In genomic region chr5:72598461-72599433, GRCh38 we compare ENCODE assay signal across 8 cellular contexts.
DNase-seq lines count a peak whose midpoint lies in the region; ATAC-seq and TF ChIP-seq lines count a peak whose summit lies in the region.

No MANE protein-coding gene starts in this region.

- H3K4me3 Mint-ChIP-seq in HFFc6 = no peak overlapping the region; the same call in 1 of the 2 replicates
- H3K4me3 Mint-ChIP-seq in naive thymus-derived CD8-positive, alpha-beta T cell = no peak overlapping the region

- H3K4me3 ChIP-seq in SJSA1 = no peak overlapping the region
- no peak overlapping the region for H3K4me3 ChIP-seq in fibroblast of villous mesenchyme (ENCODE audit: low read depth, low read length)
- H3K4me3 ChIP-seq in skin epidermis = no peak overlapping the region

- H3K27me3 Mint-ChIP-seq in HFFc6 (ENCODE audit: insufficient read depth) = no peaks in the 10 kb centered on the region
- peaks cover 0 to 9% (median 4%) of the 10 kb centered on the region in 5 donors for H3K27me3 Mint-ChIP-seq in naive thymus-derived CD8-positive, alpha-beta T cell

- H3K27me3 ChIP-seq in SJSA1 (replicated peaks) = no peaks in the 10 kb centered on the region

- 0 out of 2 replicates have a peak, but pooled peaks cover 5% of the 10 kb centered on the region for H3K9me3 ChIP-seq in SJSA1 (replicated peaks)

- POLR2A ChIA-PET in naive thymus-derived CD8-positive, alpha-beta T cell (lab: Charles Lee) = no interaction called here

- H3K4me1 ChIP-seq in SJSA1 (replicated peaks) = peaks cover 65% of the 10 kb centered on the region

- H3K36me3 ChIP-seq in SJSA1 = no peaks in the 10 kb centered on the region

- peaks cover 16% of the 10 kb centered on the region for H3K36me3 Mint-ChIP-seq in HFFc6 (ENCODE audit: low read depth)
- no peaks in the 10 kb centered on the region for H3K36me3 Mint-ChIP-seq in naive thymus-derived CD8-positive, alpha-beta T cell

- peak overlapping the region; percentile 80 for H3K27ac ChIP-seq in SJSA1
- H3K27ac ChIP-seq in skin epidermis = peak overlapping the region in 11 of 21 experiments; percentile 13 to 78 (median 55)

- no peak for ATAC-seq in GM21381 (IDR thresholded peaks at IDR 0.05; ENCODE audit: unreplicated experiment)
- no peak for ATAC-seq in naive thymus-derived CD8-positive, alpha-beta T cell

- H3K27ac Mint-ChIP-seq in HFFc6 = no peak overlapping the region
- peak overlapping the region in 3 of 10 donors; percentile 22 to 54 (median 51) for H3K27ac Mint-ChIP-seq in naive thymus-derived CD8-positive, alpha-beta T cell

- no peak for TF ChIP-seq CTCF in HFFc6 (IDR thresholded peaks at IDR 0.05)
- TF ChIP-seq CTCF in fibroblast of villous mesenchyme (IDR thresholded peaks at IDR 0.05; ENCODE audit: insufficient read depth, low read depth, low read length) = no peak

- H3K9me3 Mint-ChIP-seq in HFFc6 = peaks cover 12% of the 10 kb centered on the region
- H3K9me3 Mint-ChIP-seq in naive thymus-derived CD8-positive, alpha-beta T cell = no peaks in the 10 kb centered on the region

- H3K4me1 Mint-ChIP-seq in HFFc6 (ENCODE audit: low read depth) = no peaks in the 10 kb centered on the region; the same call in 1 of the 2 replicates
- peaks cover 0 to 10% (median 0%) of the 10 kb centered on the region in 4 donors for H3K4me1 Mint-ChIP-seq in naive thymus-derived CD8-positive, alpha-beta T cell

- DNase-seq in HFFc6 (peak; percentile 44), SJSA1 (ENCODE audit: low read depth in 1 of 2, low spot score in 2 of 2) (peak in 1 of 2 experiments; percentile 20), fibroblast of villous mesenchyme (ENCODE audit: low read depth) (peak; percentile 93), COLO829 (ENCODE audit: low spot score) (no peak)
- no peak for DNase-seq in stimulated activated CD4-positive, alpha-beta T cell treated with anti-CD3 and anti-CD28 coated beads, Interleukin-15, amount 100 ng/mL, for 24 hours
- no peak for DNase-seq in naive thymus-derived CD8-positive, alpha-beta T cell

Comparison
In these comparisons a context has a peak if more than half of its experiments do, and no peak if none do; other contexts are left out.
1. DNase-seq: peak in HFFc6 (single experiment) and fibroblast of villous mesenchyme (single experiment); none in COLO829 (single experiment), stimulated activated CD4-positive, alpha-beta T cell treated with anti-CD3 and anti-CD28 coated beads, Interleukin-15, amount 100 ng/mL, for 24 hours (single experiment) and naive thymus-derived CD8-positive, alpha-beta T cell (0 of 10).